26 cellular contexts compared by ENCODE assay signal in the genomic region with DNA sequence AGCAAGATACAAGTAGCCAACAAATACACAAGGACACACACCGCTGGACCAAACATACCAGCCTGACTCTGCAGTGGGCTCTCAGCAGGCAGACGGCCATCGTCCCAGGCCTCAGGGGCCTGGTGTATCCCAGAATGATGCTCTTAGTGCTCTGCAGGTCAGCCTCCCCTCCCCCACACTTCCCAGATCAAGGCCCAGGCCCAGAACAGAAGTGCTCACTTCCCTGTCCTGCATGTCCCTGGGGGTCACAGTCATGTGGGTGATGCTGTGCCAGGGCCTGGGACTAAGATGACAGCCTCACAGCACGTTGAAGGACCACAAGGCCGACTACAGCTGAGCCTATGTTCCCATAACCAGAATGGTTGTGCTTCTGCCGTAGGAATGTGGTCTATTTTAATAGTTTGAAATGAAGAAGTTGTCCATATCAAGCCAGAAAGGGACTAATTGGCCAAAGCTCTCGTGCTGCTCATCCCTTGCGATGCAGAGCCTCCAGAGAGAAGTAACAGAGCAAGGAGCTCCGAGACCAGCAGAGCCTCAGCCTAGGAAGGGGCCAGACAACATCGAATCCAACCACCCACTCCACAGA. TPM values are rescaled to one million over a fixed set of nuclear protein-coding genes. Genes with fewer than 3 reads are reported as not detected.
"Had no signal": no experiment of that assay in that cellular context is flagged by ENCODE, and none has a peak within 500 bp of the region (broad histone marks: within the 10 kb centered on the region; RNA-seq: fewer than 3 reads in every experiment).

No MANE protein-coding gene starts in this region.

- H3K9me3 ChIP-seq: ascending aorta, mucosa of descending colon, ovary, psoas muscle, tibial nerve had no signal

- H3K9ac ChIP-seq: neural progenitor cell had no signal

- H3K4me1 ChIP-seq: ascending aorta, neural progenitor cell, psoas muscle, tibial nerve had no signal

- DNase-seq: activated CD4-positive, alpha-beta T cell treated with anti-CD3 and anti-CD28 coated beads, Interleukin-2, amount 10 ng/mL, durations not matched to agents 7 days and 5 days; activated CD8-positive, alpha-beta T cell treated with anti-CD3 and anti-CD28 coated beads, Interleukin-2, amount 10 ng/mL, durations not matched to agents 7 days and 5 days; activated naive CD4-positive, alpha-beta T cell treated with anti-CD3 and anti-CD28 coated beads for 36 hours; activated T-cell treated with anti-CD3 and anti-CD28 coated beads, Interleukin-2, amount 50 U/mL, for 24 hours; erythroblast; head of caudate nucleus; kidney glomerular epithelial cell; left ventricle myocardium superior; mesenchymal stem cell; mucosa of descending colon; naive thymus-derived CD4-positive, alpha-beta T cell; ovary; psoas muscle; stimulated activated naive CD8-positive, alpha-beta T cell treated with anti-CD3 and anti-CD28 coated beads, Interleukin-15, Interleukin-2, amounts not matched to agents 100 U/mL and 50 U/mL, for 24 hours; substantia nigra had no signal

- H3K27ac ChIP-seq: ascending aorta, coronary artery, neural progenitor cell, ovary, psoas muscle, skin epidermis, tibial nerve had no signal

- FAIRE-seq: endometrium, frontal cortex, urothelium cell line had no signal

- H3K36me3 ChIP-seq: ascending aorta, neural progenitor cell, ovary, tibial nerve had no signal

- H3K27me3 ChIP-seq: ascending aorta, neural progenitor cell, ovary, tibial nerve had no signal

- H3K4me3 ChIP-seq: ascending aorta, coronary artery, mucosa of descending colon, neural progenitor cell, ovary, psoas muscle, skin epidermis, tibial nerve had no signal

- ATAC-seq: activated CD4-positive, CD25-positive, alpha-beta regulatory T cell treated with anti-CD3 and anti-CD28 coated beads, Interleukin-2, amount 50 U/mL, for 24 hours; activated CD8-positive, alpha-beta T cell treated with anti-CD3 and anti-CD28 coated beads, Interleukin-2, amount 10 ng/mL, durations not matched to agents 7 days and 5 days; left ventricle myocardium superior; mucosa of descending colon; naive thymus-derived CD4-positive, alpha-beta T cell; psoas muscle; right cardiac atrium; stimulated activated naive CD8-positive, alpha-beta T cell treated with anti-CD3 and anti-CD28 coated beads, Interleukin-15, Interleukin-2, amounts not matched to agents 100 U/mL and 50 U/mL, for 24 hours had no signal

RNA-seq across cellular contexts. Expression of a gene that starts 48.6 kb away (rescaled TPM):
- total RNA-seq: activated CD4-positive, alpha-beta T cell treated with anti-CD3 and anti-CD28 coated beads, Interleukin-2, amount 10 ng/mL, durations not matched to agents 7 days and 5 days; activated CD8-positive, alpha-beta T cell treated with anti-CD3 and anti-CD28 coated beads, Interleukin-2, amount 10 ng/mL, durations not matched to agents 7 days and 5 days; activated naive CD4-positive, alpha-beta T cell treated with anti-CD3 and anti-CD28 coated beads for 36 hours; ascending aorta; frontal cortex; left ventricle myocardium superior; mucosa of descending colon; ovary; psoas muscle; right cardiac atrium had no signal
- polyA plus RNA-seq: adipose tissue; naive thymus-derived CD4-positive, alpha-beta T cell; ovary; psoas muscle; right cardiac atrium had no signal
